In genomic region chr9:6757132-6757987, GRCh38 we compare ENCODE assay signal across 8 cellular contexts. TPM values are rescaled to one million over a fixed set of nuclear protein-coding genes. Genes with fewer than 3 reads are reported as not detected.
DNase-seq lines count a peak whose midpoint lies in the region; ATAC-seq and TF ChIP-seq lines count a peak whose summit lies in the region.

KDM4C (plus strand) TSS chr9:6757973; CDS start chr9:6792989, 35,016 bp downstream.

- peak; percentile 81 for ATAC-seq in GM19395 (IDR thresholded peaks at IDR 0.05; ENCODE audit: unreplicated experiment)
- peak; percentile 65 for ATAC-seq in HG03558 (IDR thresholded peaks at IDR 0.05; ENCODE audit: extremely low read depth, unreplicated experiment)
- peak; percentile 86 for ATAC-seq in activated CD8-positive, alpha-beta T cell treated with anti-CD3 and anti-CD28 coated beads for 36 hours

- CTCF ChIA-PET in activated CD8-positive, alpha-beta T cell treated with anti-CD3 and anti-CD28 coated beads for 36 hours (lab: Charles Lee): no interaction called here

- H3K27ac Mint-ChIP-seq in CD14-positive monocyte: peak within 1 kb of the TSS; percentile 99 to 100 (median 100)
- H3K27ac Mint-ChIP-seq in activated CD8-positive, alpha-beta T cell treated with anti-CD3 and anti-CD28 coated beads for 36 hours: peak within 1 kb of the TSS; percentile 99

- 0 to 2% methylated on average over 26 to 56 of the region's 67 CpGs for WGBS in lower leg skin, 2 donors

- peak within 1 kb of the TSS; percentile 100 for H3K27ac ChIP-seq in duodenal mucosa (ENCODE audit: low read depth, low read length)

- H3K4me3 ChIP-seq in duodenal mucosa (ENCODE audit: low read depth in 1 of 2, low read length in 2 of 2) (peak within 1 kb of the TSS; percentile 97), lower leg skin (ENCODE audit: low read depth, poor library complexity, severe bottlenecking) (peak within 1 kb of the TSS; percentile 97)

- H3K27me3 Mint-ChIP-seq in CD14-positive monocyte (ENCODE audit: low read depth in 3 of 3): peaks cover 0 to 2% (median 0%) of the 10 kb centered on the region in 3 donors
- no peaks in the 10 kb centered on the region for H3K27me3 Mint-ChIP-seq in activated CD8-positive, alpha-beta T cell treated with anti-CD3 and anti-CD28 coated beads for 36 hours

- peak in 1 of 2 donors; percentile 68 for TF ChIP-seq POLR2A in lower leg skin (IDR thresholded peaks at IDR 0.05)

- intact Hi-C loops in CD14-positive monocyte (cut with micrococcal nuclease): loop anchor here (2.0 to 10.0 kb wide), 4 partner anchors 75 to 343 kb away; partner anchors contain the start of gene UHRF2 (in 1 of the 2)
- intact Hi-C loops in activated CD8-positive, alpha-beta T cell treated with anti-CD3 and anti-CD28 coated beads for 36 hours (cut with micrococcal nuclease): loop anchor here (5.0 kb wide), 1 partner anchor 75 kb away; no protein-coding TSS in a partner anchor
- intact Hi-C loops in lower leg skin (cut with DNase I; ENCODE audit: low total_unique reads): no loop called here

- peak within 1 kb of the TSS; percentile 88 to 95 for H3K9ac ChIP-seq in duodenal mucosa (ENCODE audit: low read depth in 1 of 2, low read length in 2 of 2)

- peaks cover 5 to 17% of the 10 kb centered on the region in 2 donors for H3K4me1 ChIP-seq in duodenal mucosa (ENCODE audit: control insufficient read depth in 1 of 2, insufficient read depth in 2 of 2, low read length in 2 of 2)

- no peaks in the 10 kb centered on the region for H3K36me3 ChIP-seq in duodenal mucosa (ENCODE audit: control insufficient read depth in 1 of 2, insufficient read depth in 2 of 2, low read length in 2 of 2)

- peak; percentile 82 for DNase-seq in CD14-positive monocyte (ENCODE audit: low spot score)
- DNase-seq in NCI-H774 (lab: John Stamatoyannopoulos, UW): peak; percentile 98
- DNase-seq in activated CD8-positive, alpha-beta T cell treated with anti-CD3 and anti-CD28 coated beads for 36 hours: peak; percentile 96
- DNase-seq in lower leg skin (ENCODE audit: low spot score in 2 of 2): peak; percentile 95 to 99
- peak; percentile 92 to 94 for DNase-seq in stimulated activated CD4-positive, alpha-beta T cell treated with anti-CD3 and anti-CD28 coated beads, Interleukin-4, amount 100 ng/mL, for 4 hours

- peaks cover 0 to 4% of the 10 kb centered on the region in 2 donors for H3K36me3 Mint-ChIP-seq in CD14-positive monocyte
- H3K36me3 Mint-ChIP-seq in activated CD8-positive, alpha-beta T cell treated with anti-CD3 and anti-CD28 coated beads for 36 hours (ENCODE audit: low read depth): peaks cover 7% of the 10 kb centered on the region

- no peaks in the 10 kb centered on the region for H3K9me3 Mint-ChIP-seq in CD14-positive monocyte
- no peaks in the 10 kb centered on the region for H3K9me3 Mint-ChIP-seq in activated CD8-positive, alpha-beta T cell treated with anti-CD3 and anti-CD28 coated beads for 36 hours

- H3K27me3 ChIP-seq in duodenal mucosa (ENCODE audit: control insufficient read depth in 1 of 2, insufficient read depth in 2 of 2, low read length in 2 of 2): no peaks in the 10 kb centered on the region

- peaks cover 29% of the 10 kb centered on the region for H3K4me1 Mint-ChIP-seq in CD14-positive monocyte
- peaks cover 25% of the 10 kb centered on the region for H3K4me1 Mint-ChIP-seq in activated CD8-positive, alpha-beta T cell treated with anti-CD3 and anti-CD28 coated beads for 36 hours (ENCODE audit: low read depth)

- POLR2A ChIA-PET in activated CD8-positive, alpha-beta T cell treated with anti-CD3 and anti-CD28 coated beads for 36 hours (lab: Charles Lee): interaction anchor here (0.6 to 4.3 kb wide), 13 partner anchors 10 to 998 kb away, joined by 3 to 28 read pairs (median 4); partner anchors contain the start of gene UHRF2

- peak within 1 kb of the TSS; percentile 95 to 99 for H3K4me3 Mint-ChIP-seq in CD14-positive monocyte
- H3K4me3 Mint-ChIP-seq in activated CD8-positive, alpha-beta T cell treated with anti-CD3 and anti-CD28 coated beads for 36 hours: peak within 1 kb of the TSS; percentile 96

- no peaks in the 10 kb centered on the region for H3K9me3 ChIP-seq in duodenal mucosa (ENCODE audit: control insufficient read depth in 1 of 2, low read length in 2 of 2)

- TF ChIP-seq CTCF in CD14-positive monocyte (IDR thresholded peaks at IDR 0.05): no peak
- no peak for TF ChIP-seq CTCF in activated CD8-positive, alpha-beta T cell treated with anti-CD3 and anti-CD28 coated beads for 36 hours (IDR thresholded peaks at IDR 0.05)
- no peak for TF ChIP-seq CTCF in lower leg skin (IDR thresholded peaks at IDR 0.05)

RNA-seq across cellular contexts. Expression of gene KDM4C, which starts in this region (rescaled TPM):
- 10 to 100 TPM; 15.2 to 17.1 TPM for polyA plus RNA-seq in CD14-positive monocyte
- 10 to 100 TPM; 31.1 to 32.9 TPM for total RNA-seq in activated CD8-positive, alpha-beta T cell treated with anti-CD3 and anti-CD28 coated beads for 36 hours
- 10 to 100 TPM; 32.3 to 41.4 (median 35.3) TPM for total RNA-seq in lower leg skin

Comparison
In these comparisons a context has a peak if more than half of its experiments do, and no peak if none do; other contexts are left out.
1. Peak in every context shown above with its lines: DNase-seq, ATAC-seq, H3K4me3 ChIP-seq and H3K27ac ChIP-seq.